21 cellular contexts compared by ENCODE assay signal in the genomic region with DNA sequence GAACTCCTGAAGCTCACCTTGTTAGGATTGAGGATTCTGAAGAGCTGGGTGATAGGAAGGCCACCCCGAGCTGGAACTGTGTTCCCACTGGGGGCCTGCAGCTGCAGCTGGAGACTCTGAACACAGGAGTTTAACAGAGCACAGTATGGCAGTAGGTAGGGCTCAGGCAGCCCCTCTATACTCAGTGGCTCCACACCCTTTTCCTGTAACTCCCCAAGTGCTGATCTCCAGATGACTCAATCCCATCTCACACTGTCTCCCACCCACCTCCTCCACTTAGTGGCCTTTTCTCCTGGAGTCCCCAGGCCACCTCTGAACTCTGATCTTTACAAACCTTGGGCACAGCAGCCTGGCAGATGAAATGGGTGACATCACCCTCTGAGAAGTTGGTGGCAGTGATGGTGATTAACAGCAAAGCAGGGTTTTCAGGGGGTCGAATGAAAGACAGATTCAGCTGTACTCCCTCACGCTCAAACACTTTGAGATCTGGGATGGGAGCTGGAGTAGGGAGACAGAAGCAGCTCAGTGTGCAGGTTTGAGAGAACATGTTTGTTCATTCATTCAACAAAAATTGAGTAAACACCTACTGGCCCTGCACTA. TPM values are rescaled to one million over a fixed set of nuclear protein-coding genes. Genes with fewer than 3 reads are reported as not detected.
DNase-seq lines count a peak whose midpoint lies in the region; ATAC-seq and TF ChIP-seq lines count a peak whose summit lies in the region.
"Had no signal": no experiment of that assay in that cellular context is flagged by ENCODE, and none has a peak within 500 bp of the region (broad histone marks: within the 10 kb centered on the region; RNA-seq: fewer than 3 reads in every experiment).

No MANE protein-coding gene starts in this region.

- H2AK5ac ChIP-seq in mesenchymal stem cell (ENCODE audit: low read length, severe bottlenecking) = no peak overlapping the region

- no peaks in the 10 kb centered on the region for H3K9me3 Mint-ChIP-seq in activated CD8-positive, alpha-beta memory T cell treated with anti-CD3 and anti-CD28 coated beads, Interleukin-2, amount 10 ng/mL, durations not matched to agents 7 days and 5 days (ENCODE audit: low read depth)
- H3K9me3 Mint-ChIP-seq in activated CD8-positive, alpha-beta T cell treated with anti-CD3 and anti-CD28 coated beads for 36 hours = no peaks in the 10 kb centered on the region
- H3K9me3 Mint-ChIP-seq: activated B cell treated with CpG ODN at 0.5 μM for 24 hours; activated T-helper 2 cell treated with anti-CD3 and anti-CD28 coated beads, Interferon-gamma antibody, Interleukin-2, Interleukin-4, amounts not matched to agents 10 μg/mL and 5 μg/mL and 100 μg/mL, durations not matched to agents 14 hours and 24 hours and 36 hours had no signal

- ATAC-seq in activated CD8-positive, alpha-beta memory T cell treated with anti-CD3 and anti-CD28 coated beads, Interleukin-2, amount 10 ng/mL, durations not matched to agents 7 days and 5 days = no peak
- ATAC-seq in activated CD8-positive, alpha-beta T cell treated with anti-CD3 and anti-CD28 coated beads for 36 hours = no peak
- no peak for ATAC-seq in GM21381 (IDR thresholded peaks at IDR 0.05; ENCODE audit: unreplicated experiment)
- no peak for ATAC-seq in HG02798 (IDR thresholded peaks at IDR 0.05; ENCODE audit: poor library complexity, unreplicated experiment)
- ATAC-seq: A549, gastrocnemius medialis, left lobe of liver had no signal

- H3K27ac ChIP-seq in GM23248 (no peak overlapping the region), mesenchymal stem cell (ENCODE audit: low read length, poor library complexity, severe bottlenecking) (no peak overlapping the region), sigmoid colon (no peak overlapping the region)
- H3K27ac ChIP-seq: A549, esophagus squamous epithelium, gastrocnemius medialis, suprapubic skin had no signal

- no peak overlapping the region for H2BK120ac ChIP-seq in mesenchymal stem cell (ENCODE audit: low read depth, low read length)

- H3K9me3 ChIP-seq in GM23248 (ENCODE audit: low read depth) (no peaks in the 10 kb centered on the region), mesenchymal stem cell (ENCODE audit: control insufficient read depth, low read length) (no peaks in the 10 kb centered on the region), sigmoid colon (no peaks in the 10 kb centered on the region)
- H3K9me3 ChIP-seq: A549, esophagus squamous epithelium, gastrocnemius medialis, suprapubic skin had no signal

- H2BK5ac ChIP-seq in mesenchymal stem cell (ENCODE audit: low read depth, low read length, poor library complexity, severe bottlenecking) = no peak overlapping the region

- no peaks in the 10 kb centered on the region; the same call in 1 of the 2 replicates for H3K36me3 ChIP-seq in GM23248 (ENCODE audit: low read depth)
- peaks cover 45 to 63% of the 10 kb centered on the region in 2 experiments for H3K36me3 ChIP-seq in mesenchymal stem cell (ENCODE audit: control insufficient read depth in 1 of 2, insufficient read depth in 2 of 2, low read depth in 1 of 2, low read length in 2 of 2)
- peaks cover 0 to 20% (median 3%) of the 10 kb centered on the region in 4 donors for H3K36me3 ChIP-seq in sigmoid colon
- H3K36me3 ChIP-seq: gastrocnemius medialis had no signal

- no peak overlapping the region for H3K4me2 ChIP-seq in GM23248 (ENCODE audit: unreplicated experiment)
- no peak overlapping the region for H3K4me2 ChIP-seq in mesenchymal stem cell (ENCODE audit: low read length, poor library complexity, severe bottlenecking)
- H3K4me2 ChIP-seq: A549 had no signal

- no peak overlapping the region for H4K8ac ChIP-seq in mesenchymal stem cell (ENCODE audit: low read length)

- H3F3A ChIP-seq in GM23248 (ENCODE audit: insufficient read depth) = peaks cover 14% of the 10 kb centered on the region; the same call in 1 of the 2 replicates

- H3K23ac ChIP-seq in mesenchymal stem cell (ENCODE audit: low read length in 2 of 2) = no peak overlapping the region

- peak; percentile 50 for TF ChIP-seq CTCF in activated CD8-positive, alpha-beta T cell treated with anti-CD3 and anti-CD28 coated beads for 36 hours (IDR thresholded peaks at IDR 0.05)
- no peak for TF ChIP-seq CTCF in sigmoid colon (IDR thresholded peaks at IDR 0.05)

- H4K91ac ChIP-seq in mesenchymal stem cell (ENCODE audit: low read length) = no peak overlapping the region

- no peaks in the 10 kb centered on the region for H3K27me3 ChIP-seq in GM23248 (replicated peaks; ENCODE audit: insufficient read depth)
- no peaks in the 10 kb centered on the region for H3K27me3 ChIP-seq in mesenchymal stem cell (ENCODE audit: control insufficient read depth in 1 of 2, insufficient read depth in 1 of 2, low read length in 2 of 2)
- H3K27me3 ChIP-seq in sigmoid colon = no peaks in the 10 kb centered on the region
- H3K27me3 ChIP-seq: esophagus squamous epithelium, gastrocnemius medialis, suprapubic skin had no signal

- no peak for DNase-seq in activated CD8-positive, alpha-beta memory T cell treated with anti-CD3 and anti-CD28 coated beads, Interleukin-2, amount 10 ng/mL, durations not matched to agents 7 days and 5 days
- no peak for DNase-seq in activated CD8-positive, alpha-beta memory T cell treated with anti-CD3 and anti-CD28 coated beads, Interleukin-2, amount 50 U/mL, for 4 hours
- DNase-seq in GM23248 (no peak), mesenchymal stem cell (no peak), sigmoid colon (no peak)
- DNase-seq in activated CD8-positive, alpha-beta T cell treated with anti-CD3 and anti-CD28 coated beads for 36 hours = no peak
- DNase-seq: amniotic stem cell, esophagus squamous epithelium, NCI-H2081 treated with DMSO at 0.1 percent for 48 hours had no signal

- no peak overlapping the region for H2BK12ac ChIP-seq in mesenchymal stem cell (ENCODE audit: low read length in 2 of 2)

- in situ Hi-C loops in GM23248 (cut with MboI) = loop anchor here (10.0 kb wide), 1 partner anchor 75 kb away; no protein-coding TSS in a partner anchor

- 84 to 89% methylated on average over 3 of the region's 3 CpGs for WGBS in GM23248 (ENCODE audit: low coverage in 1 of 2, low lambda C conversion rate in 2 of 2, missing lambda C conversion rate in 2 of 2), 2 experiments
- WGBS in mesenchymal stem cell = 84% methylated on average over 3 of the region's 3 CpGs
- 90 to 91% methylated on average over 3 of the region's 3 CpGs for WGBS in sigmoid colon, 2 donors

- no peak overlapping the region for H3K4me3 Mint-ChIP-seq in activated CD8-positive, alpha-beta memory T cell treated with anti-CD3 and anti-CD28 coated beads, Interleukin-2, amount 10 ng/mL, durations not matched to agents 7 days and 5 days
- no peak overlapping the region for H3K4me3 Mint-ChIP-seq in activated CD8-positive, alpha-beta T cell treated with anti-CD3 and anti-CD28 coated beads for 36 hours
- H3K4me3 Mint-ChIP-seq: activated B cell treated with CpG ODN at 0.5 μM for 24 hours had no signal

- H3K4me1 ChIP-seq in GM23248 (ENCODE audit: insufficient read depth) (peaks cover 17% of the 10 kb centered on the region), mesenchymal stem cell (ENCODE audit: control insufficient read depth, insufficient read depth, low read depth, low read length) (peaks cover 9% of the 10 kb centered on the region), sigmoid colon (peaks cover 0 to 28% (median 25%) of the 10 kb centered on the region in 4 donors)

- no peak for TF ChIP-seq POLR2A in sigmoid colon (IDR thresholded peaks at IDR 0.05)

- H3K79me2 ChIP-seq in GM23248 (ENCODE audit: insufficient read depth) = peaks cover 23% of the 10 kb centered on the region

- peaks cover 38% of the 10 kb centered on the region for H3K4me1 Mint-ChIP-seq in activated CD8-positive, alpha-beta memory T cell treated with anti-CD3 and anti-CD28 coated beads, Interleukin-2, amount 10 ng/mL, durations not matched to agents 7 days and 5 days
- peaks cover 39% of the 10 kb centered on the region for H3K4me1 Mint-ChIP-seq in activated CD8-positive, alpha-beta T cell treated with anti-CD3 and anti-CD28 coated beads for 36 hours (ENCODE audit: low read depth)

- CTCF ChIA-PET in activated CD8-positive, alpha-beta memory T cell treated with anti-CD3 and anti-CD28 coated beads, Interleukin-2, amount 10 ng/mL, durations not matched to agents 7 days and 5 days (lab: Charles Lee) = interaction anchor here (0.7 to 10.0 kb wide), 27 partner anchors 8 to 534 kb away, joined by 3 to 212 read pairs (median 4); a partner anchor contains a TSS
- CTCF ChIA-PET in activated CD8-positive, alpha-beta T cell treated with anti-CD3 and anti-CD28 coated beads for 36 hours (lab: Charles Lee) = interaction anchor here (0.6 to 13.7 kb wide), 35 partner anchors 8 to 255 kb away, joined by 3 to 291 read pairs (median 4); a partner anchor contains a TSS

- H2AFZ ChIP-seq in GM23248 (no peak overlapping the region), mesenchymal stem cell (ENCODE audit: low read depth, low read length) (no peak overlapping the region)

- peak overlapping the region; percentile 13 for H3K27ac Mint-ChIP-seq in activated CD8-positive, alpha-beta memory T cell treated with anti-CD3 and anti-CD28 coated beads, Interleukin-2, amount 10 ng/mL, durations not matched to agents 7 days and 5 days
- H3K27ac Mint-ChIP-seq in activated CD8-positive, alpha-beta T cell treated with anti-CD3 and anti-CD28 coated beads for 36 hours = peak overlapping the region; percentile 75
- H3K27ac Mint-ChIP-seq: activated B cell treated with CpG ODN at 0.5 μM for 24 hours; activated T-helper 2 cell treated with anti-CD3 and anti-CD28 coated beads, Interferon-gamma antibody, Interleukin-2, Interleukin-4, amounts not matched to agents 10 μg/mL and 5 μg/mL and 100 μg/mL, durations not matched to agents 14 hours and 24 hours and 36 hours had no signal

- no peak overlapping the region for H3K4ac ChIP-seq in mesenchymal stem cell (ENCODE audit: low read depth in 1 of 2, low read length in 2 of 2)

- no peak overlapping the region for H3K18ac ChIP-seq in mesenchymal stem cell (ENCODE audit: low read depth in 1 of 2, low read length in 2 of 2)

- H3K9ac ChIP-seq in GM23248 = peak overlapping the region; percentile 23; the same call in 1 of the 2 replicates
- peak overlapping the region; percentile 24 for H3K9ac ChIP-seq in mesenchymal stem cell (ENCODE audit: low read length)

- TF ChIP-seq EP300 in sigmoid colon (IDR thresholded peaks at IDR 0.05) = no peak

- H3K4me3 ChIP-seq in GM23248 (no peak overlapping the region), mesenchymal stem cell (ENCODE audit: insufficient read depth in 1 of 2, low read depth in 1 of 2, low read length in 2 of 2) (no peak overlapping the region), sigmoid colon (no peak overlapping the region)
- H3K4me3 ChIP-seq: A549, esophagus squamous epithelium, gastrocnemius medialis, suprapubic skin had no signal

- H3K14ac ChIP-seq in mesenchymal stem cell (ENCODE audit: low read length in 2 of 2) = no peak overlapping the region

- no peak overlapping the region for H2BK15ac ChIP-seq in mesenchymal stem cell (ENCODE audit: low read depth, poor library complexity, severe bottlenecking)

- peaks cover 40% of the 10 kb centered on the region for H3K79me1 ChIP-seq in mesenchymal stem cell (replicated peaks; ENCODE audit: low read length, poor library complexity, severe bottlenecking)

- H3K9me2 ChIP-seq in GM23248 (ENCODE audit: insufficient read depth) = no peaks in the 10 kb centered on the region

- peaks cover 31% of the 10 kb centered on the region for H3K36me3 Mint-ChIP-seq in activated CD8-positive, alpha-beta memory T cell treated with anti-CD3 and anti-CD28 coated beads, Interleukin-2, amount 10 ng/mL, durations not matched to agents 7 days and 5 days
- peaks cover 45% of the 10 kb centered on the region for H3K36me3 Mint-ChIP-seq in activated CD8-positive, alpha-beta T cell treated with anti-CD3 and anti-CD28 coated beads for 36 hours (ENCODE audit: low read depth)

- intact Hi-C loops in activated CD8-positive, alpha-beta T cell treated with anti-CD3 and anti-CD28 coated beads for 36 hours (cut with micrococcal nuclease) = loop anchor here (2.0 to 5.0 kb wide), 2 partner anchors 81 to 238 kb away; a partner anchor contains a TSS
- intact Hi-C loops in sigmoid colon (cut with DNase I) = loop anchor here (5.0 to 10.0 kb wide), 6 partner anchors 193 to 885 kb away; a partner anchor contains a TSS

- H4K20me1 ChIP-seq in GM23248 (ENCODE audit: insufficient read depth) = no peaks in the 10 kb centered on the region

- POLR2A ChIA-PET in activated CD8-positive, alpha-beta T cell treated with anti-CD3 and anti-CD28 coated beads for 36 hours (lab: Charles Lee) = interaction anchor here (0.9 kb wide), 1 partner anchor 10 kb away, joined by 3 read pairs; no protein-coding TSS in a partner anchor

- no peaks in the 10 kb centered on the region for H3K27me3 Mint-ChIP-seq in activated CD8-positive, alpha-beta memory T cell treated with anti-CD3 and anti-CD28 coated beads, Interleukin-2, amount 10 ng/mL, durations not matched to agents 7 days and 5 days
- H3K27me3 Mint-ChIP-seq in activated CD8-positive, alpha-beta T cell treated with anti-CD3 and anti-CD28 coated beads for 36 hours = no peaks in the 10 kb centered on the region
- H3K27me3 Mint-ChIP-seq: activated B cell treated with CpG ODN at 0.5 μM for 24 hours had no signal

RNA-seq across cellular contexts. Expression of a gene that starts 4.0 kb away (rescaled TPM):
- total RNA-seq in activated CD8-positive, alpha-beta memory T cell treated with anti-CD3 and anti-CD28 coated beads, Interleukin-2, amount 10 ng/mL, durations not matched to agents 7 days and 5 days = 10 to 100 TPM; 13.5 to 15.6 TPM
- 21.0 and 33.8 TPM in 2 replicates for total RNA-seq in GM23248 (2014; rRNA removed; shearing (Covaris generic))
- 9.3 and 10.0 TPM in 2 replicates for polyA plus RNA-seq in GM23248 (2016; fragmentation: Nextera tagmentation; extraction: Ambion mirVana)
- 1 to 10 TPM; 5.1 to 7.6 TPM for total RNA-seq in activated CD8-positive, alpha-beta T cell treated with anti-CD3 and anti-CD28 coated beads for 36 hours
- polyA plus RNA-seq in mesenchymal stem cell (2013, experiment 1 of 2) = 7.2 TPM
- polyA plus RNA-seq in mesenchymal stem cell (2013, experiment 2 of 2) = 7.1 TPM
- 10 to 100 TPM in 3 of 4 donors, 1 to 10 TPM in 1; 8.9 to 30.6 (median 19.4) TPM for total RNA-seq in sigmoid colon
- 10 to 100 TPM; 19.2 to 35.4 (median 22.0) TPM for polyA plus RNA-seq in sigmoid colon

RNA-seq across cellular contexts. Expression of a gene that starts 7.6 kb away (rescaled TPM):
- total RNA-seq in activated CD8-positive, alpha-beta memory T cell treated with anti-CD3 and anti-CD28 coated beads, Interleukin-2, amount 10 ng/mL, durations not matched to agents 7 days and 5 days = 100 to 1,000 TPM; 222 to 294 TPM
- total RNA-seq in GM23248 (2014; rRNA removed; shearing (Covaris generic)) = 3.9 and 13.7 TPM in 2 replicates
- polyA plus RNA-seq in GM23248 (2016; fragmentation: Nextera tagmentation; extraction: Ambion mirVana) (9.6 and 10.2 TPM in 2 replicates), sigmoid colon (100 to 1,000 TPM in 1 of 3 donors, 10 to 100 TPM in 2; 33.0 to 124 (median 41.6) TPM)
- 100 to 1,000 TPM; 146 to 155 TPM for total RNA-seq in activated CD8-positive, alpha-beta T cell treated with anti-CD3 and anti-CD28 coated beads for 36 hours
- 33.4 TPM for polyA plus RNA-seq in mesenchymal stem cell (2013, experiment 1 of 2)
- 33.4 TPM for polyA plus RNA-seq in mesenchymal stem cell (2013, experiment 2 of 2)
- 10 to 100 TPM; 16.4 to 37.1 (median 26.3) TPM for total RNA-seq in sigmoid colon

RNA-seq across cellular contexts. Expression of a gene that starts 8.5 kb away (rescaled TPM):
- total RNA-seq in activated CD8-positive, alpha-beta memory T cell treated with anti-CD3 and anti-CD28 coated beads, Interleukin-2, amount 10 ng/mL, durations not matched to agents 7 days and 5 days = 1 to 10 TPM; 1.8 to 2.7 TPM
- under 0.01 TPM in 1 of 2 replicates, not detected in the other for total RNA-seq in GM23248 (2014; rRNA removed; shearing (Covaris generic))
- polyA plus RNA-seq in GM23248 (2016; fragmentation: Nextera tagmentation; extraction: Ambion mirVana) (0.14 and 0.49 TPM in 2 replicates), sigmoid colon (under 1 TPM in 2 of 3 donors, not detected in 1; under 0.01 to 0.57 TPM)
- total RNA-seq in activated CD8-positive, alpha-beta T cell treated with anti-CD3 and anti-CD28 coated beads for 36 hours = 1 to 10 TPM in 1 of 2 experiments, under 1 TPM in 1; 0.78 to 1.0 TPM
- 0.19 TPM for polyA plus RNA-seq in mesenchymal stem cell (2013, experiment 1 of 2)
- 0.23 TPM for polyA plus RNA-seq in mesenchymal stem cell (2013, experiment 2 of 2)
- total RNA-seq in sigmoid colon = 1 to 10 TPM in 2 of 4 donors, under 1 TPM in 2; 0.33 to 1.9 (median 0.98) TPM
- total RNA-seq: skeletal muscle tissue had no signal

RNA-seq across cellular contexts. Expression of a gene that starts 18.6 kb away (rescaled TPM):
- under 1 TPM in 1 of 2 experiments, not detected in 1; 0.77 TPM for total RNA-seq in activated CD8-positive, alpha-beta memory T cell treated with anti-CD3 and anti-CD28 coated beads, Interleukin-2, amount 10 ng/mL, durations not matched to agents 7 days and 5 days
- total RNA-seq in GM23248 (2014; rRNA removed; shearing (Covaris generic)) = not detected in 2 replicates
- polyA plus RNA-seq in GM23248 (2016; fragmentation: Nextera tagmentation; extraction: Ambion mirVana) (0.05 TPM in 1 of 2 replicates, not detected in the other), sigmoid colon (1 to 10 TPM in 1 of 3 donors, under 1 TPM in 1, not detected in 1; 0.60 to 1.5 TPM)
- total RNA-seq in activated CD8-positive, alpha-beta T cell treated with anti-CD3 and anti-CD28 coated beads for 36 hours = under 1 TPM; 0.25 to 0.51 TPM
- polyA plus RNA-seq in mesenchymal stem cell (2013, experiment 1 of 2) = 0.04 TPM
- polyA plus RNA-seq in mesenchymal stem cell (2013, experiment 2 of 2) = 0.03 TPM
- 1 to 10 TPM in 3 of 4 donors, under 1 TPM in 1; 0.82 to 3.0 (median 2.1) TPM for total RNA-seq in sigmoid colon
- total RNA-seq: bronchial epithelial cell, G401, pulmonary artery endothelial cell had no signal
